In genomic region chr14:76863724-76864407, GRCh38 we compare ENCODE assay signal across 1 cellular context.
TF ChIP-seq lines count a peak whose summit lies in the region.

No MANE protein-coding gene starts in this region.

TF ChIP-seq in GM23338, 12 proteins besides CTCF, POLR2A, EP300 and RAD21 (continued from another document):
- TF ChIP-seq ZNF462 (CRISPR knock-in tag; IDR thresholded peaks at IDR 0.05) (no peak), EZH2 (IDR thresholded peaks at IDR 0.05; ENCODE audit: low read depth, unreplicated experiment) (no peak), EZH2phosphoT487 (IDR thresholded peaks at IDR 0.05; ENCODE audit: unreplicated experiment) (no peak), JUNB (IDR thresholded peaks at IDR 0.05; ENCODE audit: unreplicated experiment) (no peak), ZNF114 (CRISPR knock-in tag; IDR thresholded peaks at IDR 0.05) (no peak), ZNF331 (CRISPR knock-in tag; IDR thresholded peaks at IDR 0.05; ENCODE audit: low read depth) (no peak), POLR2AphosphoS5 (IDR thresholded peaks at IDR 0.05; ENCODE audit: low read depth) (no peak), CREB1 (CRISPR knock-in tag; IDR thresholded peaks at IDR 0.05; ENCODE audit: low read depth) (no peak), STAT1 (IDR thresholded peaks at IDR 0.05; ENCODE audit: unreplicated experiment) (no peak)
